11 cellular contexts compared by ENCODE assay signal in the genomic region with DNA sequence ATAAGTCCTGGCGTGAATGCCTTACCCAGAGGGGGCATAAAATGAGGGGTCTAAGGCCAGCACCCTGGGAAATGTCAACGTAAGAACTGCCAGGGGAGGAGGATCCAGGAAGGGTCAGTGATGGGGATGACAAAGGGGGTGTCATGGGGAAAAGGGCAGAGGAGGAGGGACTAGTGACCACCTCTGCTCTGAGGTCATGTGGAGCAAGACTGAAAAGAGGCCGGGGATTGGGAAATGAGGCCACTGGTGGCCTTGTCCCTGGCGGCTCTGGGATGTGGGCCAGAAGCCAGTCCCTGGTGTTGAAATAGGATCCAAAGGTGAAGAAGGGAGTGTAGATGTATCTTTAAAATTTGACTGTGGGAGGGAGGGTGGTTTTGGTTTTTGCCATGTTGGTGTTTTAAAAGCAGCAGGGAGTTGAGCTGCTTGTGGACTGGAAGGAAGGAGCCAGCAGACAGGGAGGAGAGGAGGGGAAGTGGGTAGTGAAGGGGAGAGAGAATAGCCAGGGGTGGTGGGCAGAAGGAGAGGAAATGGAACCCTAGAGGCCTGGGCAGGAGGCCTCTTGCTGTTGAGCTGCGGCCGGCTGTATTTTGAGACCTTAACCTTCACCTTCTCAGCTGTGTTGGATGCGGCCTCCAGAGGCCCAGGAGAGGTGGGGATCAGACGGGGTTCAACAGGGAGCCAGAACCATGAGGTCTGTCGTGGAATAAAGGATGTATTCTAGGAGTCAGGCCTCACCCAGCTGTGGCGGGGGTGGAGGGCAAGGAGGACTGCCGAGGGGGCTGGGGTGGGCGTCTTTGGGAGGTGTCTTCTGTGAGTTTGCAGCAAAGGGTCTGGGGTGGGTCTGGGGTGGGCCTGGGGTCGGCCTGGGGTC.
A peak's percentile ranks its signal among the peaks of the same experiment; 100 is the strongest.
DNase-seq lines count a peak whose midpoint lies in the region; TF ChIP-seq lines count a peak whose summit lies in the region.
"Had no signal": no experiment of that assay in that cellular context is flagged by ENCODE, and none has a peak within 500 bp of the region (broad histone marks: within the 10 kb centered on the region; RNA-seq: fewer than 3 reads in every experiment).

No MANE protein-coding gene starts in this region.

- H3K27ac Mint-ChIP-seq in activated T-cell treated with anti-CD3 and anti-CD28 coated beads, Interleukin-2, amount 50 U/mL, for 24 hours, result no peak overlapping the region
- peak overlapping the region; percentile 22 for H3K27ac Mint-ChIP-seq in dendritic cell treated with granulocyte-macrophage colony-stimulating factor and Interleukin-4, amounts not matched to agents 40 ng/mL and 50 ng/mL, for 4 days
- H3K27ac Mint-ChIP-seq in nephron (peak overlapping the region; percentile 85 to 94 (median 90)), immature natural killer cell (peak overlapping the region in 2 of 6 donors; percentile 9 to 20)

- no peaks in the 10 kb centered on the region for H3K36me3 Mint-ChIP-seq in activated T-cell treated with anti-CD3 and anti-CD28 coated beads, Interleukin-2, amount 50 U/mL, for 24 hours (ENCODE audit: low read depth)
- H3K36me3 Mint-ChIP-seq in dendritic cell treated with granulocyte-macrophage colony-stimulating factor and Interleukin-4, amounts not matched to agents 40 ng/mL and 50 ng/mL, for 4 days (ENCODE audit: low read depth), result no peaks in the 10 kb centered on the region
- H3K36me3 Mint-ChIP-seq in nephron (ENCODE audit: low read depth), result no peaks in the 10 kb centered on the region
- peaks cover 0 to 4% (median 0%) of the 10 kb centered on the region in 3 donors for H3K36me3 Mint-ChIP-seq in immature natural killer cell

- no peaks in the 10 kb centered on the region for H3K36me3 ChIP-seq in uterus
- H3K36me3 ChIP-seq: SJCRH30 had no signal

- H3K9me3 ChIP-seq in uterus, result no peaks in the 10 kb centered on the region
- H3K9me3 ChIP-seq: SJCRH30 had no signal

- TF ChIP-seq CTCF in nephron (IDR thresholded peaks at IDR 0.05; ENCODE audit: unreplicated experiment in 3 of 3) (no peak), uterus (IDR thresholded peaks at IDR 0.05) (no peak)

- no peak for TF ChIP-seq POLR2A in uterus (IDR thresholded peaks at IDR 0.05)

- H3K4me3 Mint-ChIP-seq in activated T-cell treated with anti-CD3 and anti-CD28 coated beads, Interleukin-2, amount 50 U/mL, for 24 hours, result no peak overlapping the region
- no peak overlapping the region for H3K4me3 Mint-ChIP-seq in dendritic cell treated with granulocyte-macrophage colony-stimulating factor and Interleukin-4, amounts not matched to agents 40 ng/mL and 50 ng/mL, for 4 days
- H3K4me3 Mint-ChIP-seq in nephron, result no peak overlapping the region
- H3K4me3 Mint-ChIP-seq in immature natural killer cell, result no peak overlapping the region

- H3K27me3 Mint-ChIP-seq in activated T-cell treated with anti-CD3 and anti-CD28 coated beads, Interleukin-2, amount 50 U/mL, for 24 hours, result no peaks in the 10 kb centered on the region
- no peaks in the 10 kb centered on the region for H3K27me3 Mint-ChIP-seq in dendritic cell treated with granulocyte-macrophage colony-stimulating factor and Interleukin-4, amounts not matched to agents 40 ng/mL and 50 ng/mL, for 4 days
- H3K27me3 Mint-ChIP-seq in nephron (ENCODE audit: low read depth) (no peaks in the 10 kb centered on the region), immature natural killer cell (ENCODE audit: low read depth in 3 of 3) (no peaks in the 10 kb centered on the region)

- intact Hi-C loops in dendritic cell treated with granulocyte-macrophage colony-stimulating factor and Interleukin-4, amounts not matched to agents 40 ng/mL and 50 ng/mL, for 4 days (cut with micrococcal nuclease), result no loop called here
- intact Hi-C loops in uterus (cut with DNase I; ENCODE audit: low total_unique reads), result no loop called here

- no peak overlapping the region for H3K4me3 ChIP-seq in uterus
- H3K4me3 ChIP-seq: SJCRH30 had no signal

- no peaks in the 10 kb centered on the region for H3K27me3 ChIP-seq in uterus
- H3K27me3 ChIP-seq: SJCRH30 had no signal

- peak; percentile 21 for DNase-seq in activated T-cell treated with anti-CD3 and anti-CD28 coated beads, Interleukin-2, amount 50 U/mL, for 24 hours
- DNase-seq in activated T-cell treated with anti-CD3 and anti-CD28 coated beads, Interleukin-2, amount 50 U/mL, for 48 hours, result no peak
- DNase-seq in uterus, result peak; percentile 74 to 79
- DNase-seq in AG08396 (ENCODE audit: low spot score), result no peak
- DNase-seq in stimulated activated CD4-positive, alpha-beta T cell treated with anti-CD3 and anti-CD28 coated beads, Interleukin-2, amount 100 ng/mL, for 24 hours, result no peak
- DNase-seq in immature natural killer cell, result no peak
- DNase-seq: effector CD4-positive, alpha-beta T cell; NCI-H187; SJCRH30 had no signal

- H3K9me3 Mint-ChIP-seq in activated T-cell treated with anti-CD3 and anti-CD28 coated beads, Interleukin-2, amount 50 U/mL, for 24 hours, result peaks cover 2% of the 10 kb centered on the region
- H3K9me3 Mint-ChIP-seq in dendritic cell treated with granulocyte-macrophage colony-stimulating factor and Interleukin-4, amounts not matched to agents 40 ng/mL and 50 ng/mL, for 4 days, result no peaks in the 10 kb centered on the region
- H3K9me3 Mint-ChIP-seq in nephron, result no peaks in the 10 kb centered on the region
- no peaks in the 10 kb centered on the region for H3K9me3 Mint-ChIP-seq in immature natural killer cell

- peaks cover 16% of the 10 kb centered on the region for H3K4me1 Mint-ChIP-seq in activated T-cell treated with anti-CD3 and anti-CD28 coated beads, Interleukin-2, amount 50 U/mL, for 24 hours (ENCODE audit: low read depth)
- peaks cover 24% of the 10 kb centered on the region for H3K4me1 Mint-ChIP-seq in dendritic cell treated with granulocyte-macrophage colony-stimulating factor and Interleukin-4, amounts not matched to agents 40 ng/mL and 50 ng/mL, for 4 days (ENCODE audit: low read depth)
- H3K4me1 Mint-ChIP-seq in nephron (peaks cover 28% of the 10 kb centered on the region), immature natural killer cell (peaks cover 0 to 6% of the 10 kb centered on the region in 2 donors)

- H3K27ac ChIP-seq in uterus, result peak overlapping the region in 1 of 2 donors; percentile 42
- H3K27ac ChIP-seq: SJCRH30 had no signal

- H3K4me1 ChIP-seq in uterus, result no peaks in the 10 kb centered on the region
- H3K4me1 ChIP-seq: SJCRH30 had no signal

Comparison
In these comparisons a context has a peak if more than half of its experiments do, and no peak if none do; other contexts are left out.
1. DNase-seq: peak in activated T-cell treated with anti-CD3 and anti-CD28 coated beads, Interleukin-2, amount 50 U/mL, for 24 hours (single experiment) and uterus (2 of 2); none in activated T-cell treated with anti-CD3 and anti-CD28 coated beads, Interleukin-2, amount 50 U/mL, for 48 hours (0 of 2), AG08396 (single experiment), stimulated activated CD4-positive, alpha-beta T cell treated with anti-CD3 and anti-CD28 coated beads, Interleukin-2, amount 100 ng/mL, for 24 hours (0 of 2) and immature natural killer cell (0 of 3).